ENCODE assay signal across 8 cellular contexts in genomic region chr9:40992472-40992821, GRCh38.
DNase-seq lines count a peak whose midpoint lies in the region; ATAC-seq, FAIRE-seq and TF ChIP-seq lines count a peak whose summit lies in the region.
"Not testable (repeated sequence)": the region's sequence is repeated elsewhere in the genome, so short reads cannot be mapped to it uniquely, and the experiment has no call there.

No MANE protein-coding gene starts in this region.

- not testable (repeated sequence) for H4K20me1 ChIP-seq in osteoblast (ENCODE audit: insufficient read depth, low read length)

- H3K27me3 ChIP-seq in SJSA1 (replicated peaks); osteoblast (ENCODE audit: insufficient read depth, low read length); upper lobe of right lung: not testable (repeated sequence)
- peaks cover 11% of the 10 kb centered on the region for H3K27me3 ChIP-seq in iPS-15b (ENCODE audit: control insufficient read depth, insufficient read depth, low read length)

- not testable (repeated sequence) for TF ChIP-seq CTCF in osteoblast (IDR thresholded peaks at IDR 0.05; ENCODE audit: extremely low read depth, low read depth, low read length); upper lobe of right lung (IDR thresholded peaks at IDR 0.05)

- H3K36me3 ChIP-seq in SJSA1; iPS-15b (ENCODE audit: control insufficient read depth, insufficient read depth, low read length); osteoblast (ENCODE audit: insufficient read depth, low read length); upper lobe of right lung: not testable (repeated sequence)

- peak overlapping the region; percentile 61 for H3K4me3 ChIP-seq in SJSA1
- peak overlapping the region; percentile 83 for H3K4me3 ChIP-seq in iPS-15b (ENCODE audit: low read depth, low read length)
- H3K4me3 ChIP-seq in osteoblast (ENCODE audit: insufficient read depth, low read length), result peak overlapping the region; percentile 88
- H3K4me3 ChIP-seq in upper lobe of right lung, result peak overlapping the region; percentile 72

- not testable (repeated sequence) for H3K4me1 ChIP-seq in SJSA1 (replicated peaks); iPS-15b (ENCODE audit: control insufficient read depth, insufficient read depth, low read length); osteoblast (ENCODE audit: insufficient read depth, low read length)
- H3K4me1 ChIP-seq in upper lobe of right lung, result peaks cover 23% of the 10 kb centered on the region

- not testable (repeated sequence) for TF ChIP-seq POLR2A in GM12891 (IDR thresholded peaks at IDR 0.05; ENCODE audit: low read depth, low read length)

- H3K9me3 ChIP-seq in SJSA1 (replicated peaks); iPS-15b (ENCODE audit: control insufficient read depth, insufficient read depth, low read length); osteoblast (ENCODE audit: low read depth, low read length); upper lobe of right lung: not testable (repeated sequence)

- H2AFZ ChIP-seq in osteoblast (ENCODE audit: low read length), result peak overlapping the region; percentile 98

- H3K27ac ChIP-seq in SJSA1, result peak overlapping the region; percentile 73
- H3K27ac ChIP-seq in osteoblast (ENCODE audit: low read depth, low read length), result peak overlapping the region; percentile 77
- peak overlapping the region; percentile 92 for H3K27ac ChIP-seq in upper lobe of right lung

- not testable (repeated sequence) for DNase-seq in GM12891 (ENCODE audit: insufficient read length, low spot score); upper lobe of right lung
- DNase-seq in SJSA1 (ENCODE audit: low read depth in 1 of 2, low spot score in 2 of 2) (peak in 1 of 2 experiments; percentile 51), dermis blood vessel endothelial cell (peak; percentile 76), osteoblast (ENCODE audit: insufficient read length, low spot score, missing footprints) (peak; percentile 26)

- peak; percentile 40 for ATAC-seq in GM21576 (IDR thresholded peaks at IDR 0.05; ENCODE audit: unreplicated experiment)
- peak; percentile 41 for ATAC-seq in HG03342 (IDR thresholded peaks at IDR 0.05; ENCODE audit: unreplicated experiment)
- peak; percentile 45 for ATAC-seq in upper lobe of right lung

- FAIRE-seq in GM12891 (lab: Jason Lieb, UNC), result not testable (repeated sequence)

- H3K9ac ChIP-seq in iPS-15b (ENCODE audit: low read depth, low read length), result peak overlapping the region; percentile 85

- intact Hi-C loops in upper lobe of right lung (cut with DNase I), result not testable (repeated sequence)

- peaks cover 13% of the 10 kb centered on the region for H3K79me2 ChIP-seq in osteoblast (ENCODE audit: insufficient read depth, low read length)

- peak overlapping the region; percentile 83 for H3K4me2 ChIP-seq in osteoblast (ENCODE audit: insufficient read depth, low read length)

TF ChIP-seq in GM12891, 5 proteins besides CTCF, POLR2A, EP300 and RAD21:
- TF ChIP-seq POLR2AphosphoS5 (IDR thresholded peaks at IDR 0.05; ENCODE audit: low read depth, low read length), result peak; percentile 53; the same call in 1 of the 2 replicates
- 0 out of 2 replicates have a peak, but pooled peaks have one; percentile 16 for TF ChIP-seq POU2F2 (IDR thresholded peaks at IDR 0.05; ENCODE audit: low read depth, low read length)
